In genomic region chr5:83124593-83124992, GRCh38 we compare ENCODE assay signal across 1 cellular context.
TF ChIP-seq lines count a peak whose summit lies in the region.

No MANE protein-coding gene starts in this region.

TF ChIP-seq in HepG2, 621 proteins besides CTCF, POLR2A, EP300 and RAD21 (continued from another document and continues in another):
- TF ChIP-seq ZGPAT (CRISPR knock-in tag; IDR thresholded peaks at IDR 0.05) (peak; percentile 96), GPN1 (CRISPR knock-in tag; IDR thresholded peaks at IDR 0.05; ENCODE audit: borderline replicate concordance) (no peak), TBL1XR1 (IDR thresholded peaks at IDR 0.05; ENCODE audit: borderline replicate concordance, low read length, partially characterized antibody) (peak; percentile 99), MIER3 (CRISPR knock-in tag; IDR thresholded peaks at IDR 0.05; ENCODE audit: borderline replicate concordance) (peak; percentile 92; the same call in 1 of the 2 replicates), GATA4 (IDR thresholded peaks at IDR 0.05; ENCODE audit: borderline replicate concordance, low read depth) (peak; percentile 77; the same call in 1 of the 2 replicates), ZBTB40 (IDR thresholded peaks at IDR 0.05) (peak; percentile 57), ZBTB40 (CRISPR knock-in tag; IDR thresholded peaks at IDR 0.05) (peak; percentile 83; the same call in 1 of the 2 replicates), CEBPZ (IDR thresholded peaks at IDR 0.05; ENCODE audit: low read length) (no peak), ZNF264 (CRISPR knock-in tag; IDR thresholded peaks at IDR 0.05) (peak; percentile 56; the same call in 1 of the 2 replicates), KLF6 (CRISPR knock-in tag; IDR thresholded peaks at IDR 0.05) (peak; percentile 65; the same call in 1 of the 2 replicates), HOXD1 (CRISPR knock-in tag; IDR thresholded peaks at IDR 0.05) (peak; percentile 69; the same call in 1 of the 2 replicates), ZFP36L1 (CRISPR knock-in tag; IDR thresholded peaks at IDR 0.05) (peak; percentile 81; the same call in 1 of the 2 replicates), KDM3A (CRISPR knock-in tag; IDR thresholded peaks at IDR 0.05; ENCODE audit: low read depth) (0 out of 2 replicates have a peak, but pooled peaks have one; percentile 51), SOX5 (CRISPR knock-in tag; IDR thresholded peaks at IDR 0.05; ENCODE audit: borderline replicate concordance) (peak; percentile 99), EEA1 (CRISPR knock-in tag; IDR thresholded peaks at IDR 0.05; ENCODE audit: borderline replicate concordance) (no peak), ASH2L (IDR thresholded peaks at IDR 0.05; ENCODE audit: insufficient read length, low read depth, low read length) (peak; percentile 53), ZNF644 (CRISPR knock-in tag; IDR thresholded peaks at IDR 0.05; ENCODE audit: low read depth) (peak; percentile 66; the same call in 1 of the 2 replicates), HOXA3 (CRISPR knock-in tag; IDR thresholded peaks at IDR 0.05) (peak; percentile 22; the same call in 1 of the 2 replicates), ZNF12 (CRISPR knock-in tag; IDR thresholded peaks at IDR 0.05) (peak; percentile 87), HDAC2 (CRISPR knock-in tag; IDR thresholded peaks at IDR 0.05) (peak; percentile 96), ARID4A (CRISPR knock-in tag; IDR thresholded peaks at IDR 0.05; ENCODE audit: borderline replicate concordance) (peak; percentile 31; the same call in 1 of the 2 replicates), ZNF784 (CRISPR knock-in tag; IDR thresholded peaks at IDR 0.05; ENCODE audit: borderline replicate concordance) (no peak), TARDBP (CRISPR knock-in tag; IDR thresholded peaks at IDR 0.05) (peak; percentile 94), BCL6 (CRISPR knock-in tag; IDR thresholded peaks at IDR 0.05) (peak; percentile 100), KDM1A (CRISPR knock-in tag; IDR thresholded peaks at IDR 0.05) (peak; percentile 73), SAP130 (CRISPR knock-in tag; IDR thresholded peaks at IDR 0.05; ENCODE audit: low read depth) (peak; percentile 78), MAX (IDR thresholded peaks at IDR 0.05) (0 out of 2 replicates have a peak, but pooled peaks have one; percentile 35), ATF3 (CRISPR knock-in tag; IDR thresholded peaks at IDR 0.05) (0 out of 2 replicates have a peak, but pooled peaks have one; percentile 31), PITX1 (CRISPR knock-in tag; IDR thresholded peaks at IDR 0.05) (peak; percentile 77; the same call in 1 of the 2 replicates), ERF (CRISPR knock-in tag; IDR thresholded peaks at IDR 0.05) (peak; percentile 78), ZSCAN9 (CRISPR knock-in tag; IDR thresholded peaks at IDR 0.05; ENCODE audit: borderline replicate concordance) (peak; percentile 59; the same call in 1 of the 2 replicates), NCOA2 (CRISPR knock-in tag; IDR thresholded peaks at IDR 0.05) (peak; percentile 94), KLF16 (CRISPR knock-in tag; IDR thresholded peaks at IDR 0.05) (peak in 1 of 2 experiments; percentile 87; a peak in 2 of 4 replicates), ZNF138 (CRISPR knock-in tag; IDR thresholded peaks at IDR 0.05; ENCODE audit: low read depth) (no peak), HNF1B (CRISPR knock-in tag; IDR thresholded peaks at IDR 0.05) (peak; percentile 37; the same call in 1 of the 2 replicates), FOXJ3 (CRISPR knock-in tag; IDR thresholded peaks at IDR 0.05; ENCODE audit: borderline replicate concordance) (peak; percentile 99), IRX3 (CRISPR knock-in tag; IDR thresholded peaks at IDR 0.05; ENCODE audit: borderline replicate concordance, low read depth) (no peak), TEAD3 (CRISPR knock-in tag; optimal IDR thresholded peaks at IDR 0.05; ENCODE audit: borderline replicate concordance) (peak; percentile 94)
